Comparison of ENCODE assay signal across 9 cellular contexts in the genomic region with DNA sequence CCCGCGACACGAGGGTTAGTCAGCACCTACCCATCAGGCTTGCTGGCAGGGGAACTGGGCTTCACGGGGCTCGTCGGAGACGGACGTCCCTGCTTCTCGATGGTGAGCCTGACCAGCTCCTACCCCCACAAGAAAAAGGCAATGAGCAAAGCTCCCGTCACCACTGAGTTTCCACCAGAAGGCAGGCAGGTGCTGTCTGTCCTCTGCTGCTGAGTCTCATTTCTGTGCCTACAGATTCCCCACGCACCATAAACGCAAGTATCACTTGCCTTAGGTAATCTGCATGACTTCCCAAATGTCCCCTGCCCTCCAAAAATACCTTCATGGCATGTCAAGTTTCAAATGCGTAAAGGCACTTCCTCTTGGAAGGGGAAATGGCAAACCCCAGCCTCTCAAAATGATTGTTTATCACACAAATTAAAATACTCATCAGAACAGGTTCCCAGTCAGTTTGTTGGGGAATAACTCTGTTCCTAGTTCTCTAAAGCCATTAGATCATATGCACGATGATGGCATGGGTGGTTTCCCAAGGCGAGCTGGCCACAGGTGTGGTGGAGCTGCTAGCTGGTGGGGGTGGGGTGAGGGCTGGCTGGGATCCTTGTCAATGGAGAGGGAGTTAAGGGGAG.
DNase-seq lines count a peak whose midpoint lies in the region; ATAC-seq and TF ChIP-seq lines count a peak whose summit lies in the region.
"Had no signal": no experiment of that assay in that cellular context is flagged by ENCODE, and none has a peak within 500 bp of the region (broad histone marks: within the 10 kb centered on the region; RNA-seq: fewer than 3 reads in every experiment).

No MANE protein-coding gene starts in this region.

- no peaks in the 10 kb centered on the region for H3K27me3 ChIP-seq in skeletal muscle tissue (ENCODE audit: control insufficient read depth in 3 of 3, insufficient read depth in 3 of 3, low read length in 3 of 3)

- no peak for TF ChIP-seq CTCF in HEK293 (tag by site-specific recombination; IDR thresholded peaks at IDR 0.05)

- H3K27me3 Mint-ChIP-seq in T-helper 1 cell treated with Interleukin-12 subunit alpha and Interleukin-12 subunit beta and Interleukin-4 antibody, amounts not matched to agents 30 μg/mL and 1 μg/mL, for 36 hours (ENCODE audit: low read depth), result no peaks in the 10 kb centered on the region
- H3K27me3 Mint-ChIP-seq in activated T-helper 17 cell treated with anti-CD3 and anti-CD28 coated beads, Interleukin-2, amount 50 U/mL, for 72 hours, result no peaks in the 10 kb centered on the region

- H3K9me3 ChIP-seq in HEK293 (ENCODE audit: control insufficient read depth, insufficient read depth, low read depth, low read length), result no peaks in the 10 kb centered on the region
- H3K9me3 ChIP-seq in skeletal muscle tissue (ENCODE audit: control insufficient read depth in 3 of 3, low read length in 3 of 3), result no peaks in the 10 kb centered on the region

- CTCF ChIA-PET in HEK293 (lab: Yijun Ruan, JAX), result interaction anchor here (0.6 to 2.0 kb wide), 4 partner anchors 97 to 636 kb away, joined by 3 to 6 read pairs (median 4); partner anchors contain the start of gene RAPGEF1

- peak overlapping the region; percentile 81 for H3K27ac Mint-ChIP-seq in T-helper 1 cell treated with Interleukin-12 subunit alpha and Interleukin-12 subunit beta and Interleukin-4 antibody, amounts not matched to agents 30 μg/mL and 1 μg/mL, for 36 hours
- H3K27ac Mint-ChIP-seq in activated T-helper 17 cell treated with anti-CD3 and anti-CD28 coated beads, Interleukin-2, amount 50 U/mL, for 72 hours, result peak overlapping the region; percentile 95

- POLR2A ChIA-PET in HEK293 (lab: Yijun Ruan, JAX), result no interaction called here

- H3K4me1 ChIP-seq in HEK293 (ENCODE audit: control insufficient read depth, insufficient read depth, low read length) (peaks cover 3% of the 10 kb centered on the region; the same call in 1 of the 2 replicates), skeletal muscle tissue (ENCODE audit: control insufficient read depth in 3 of 3, insufficient read depth in 3 of 3, low read length in 3 of 3) (peaks cover 27 to 51% (median 49%) of the 10 kb centered on the region in 3 donors)

- H3K27ac ChIP-seq in HEK293 (ENCODE audit: extremely low read depth, low read depth, low read length) (no peak overlapping the region), skeletal muscle tissue (ENCODE audit: low read depth, low read length) (peak overlapping the region; percentile 87), caudate nucleus (ENCODE audit: low read depth, low read length) (no peak overlapping the region)

- H3K4me3 ChIP-seq in HEK293 (ENCODE audit: low read depth, low read length) (no peak overlapping the region), skeletal muscle tissue (ENCODE audit: low read length in 3 of 3) (peak overlapping the region in 1 of 3 donors; percentile 37)

- peak overlapping the region; percentile 25 to 38 (median 32) for H3K9ac ChIP-seq in skeletal muscle tissue (ENCODE audit: low read depth in 1 of 3, low read length in 3 of 3)

- peaks cover 0 to 13% of the 10 kb centered on the region in 2 experiments; a peak in 2 of 3 replicates for H3K36me3 ChIP-seq in HEK293 (ENCODE audit: control insufficient read depth in 2 of 2, insufficient read depth in 1 of 2, low read length in 2 of 2)
- H3K36me3 ChIP-seq in skeletal muscle tissue (ENCODE audit: control insufficient read depth in 3 of 3, insufficient read depth in 3 of 3, low read length in 3 of 3), result peaks cover 9 to 16% (median 12%) of the 10 kb centered on the region in 3 donors

- H3K36me3 Mint-ChIP-seq in T-helper 1 cell treated with Interleukin-12 subunit alpha and Interleukin-12 subunit beta and Interleukin-4 antibody, amounts not matched to agents 30 μg/mL and 1 μg/mL, for 36 hours (ENCODE audit: low read depth), result peaks cover 44% of the 10 kb centered on the region
- peaks cover 99% of the 10 kb centered on the region for H3K36me3 Mint-ChIP-seq in activated T-helper 17 cell treated with anti-CD3 and anti-CD28 coated beads, Interleukin-2, amount 50 U/mL, for 72 hours (ENCODE audit: low read depth)

- no peaks in the 10 kb centered on the region for H3K9me3 Mint-ChIP-seq in T-helper 1 cell treated with Interleukin-12 subunit alpha and Interleukin-12 subunit beta and Interleukin-4 antibody, amounts not matched to agents 30 μg/mL and 1 μg/mL, for 36 hours
- H3K9me3 Mint-ChIP-seq in activated T-helper 17 cell treated with anti-CD3 and anti-CD28 coated beads, Interleukin-2, amount 50 U/mL, for 72 hours, result no peaks in the 10 kb centered on the region

- no peak overlapping the region for H3K4me3 Mint-ChIP-seq in T-helper 1 cell treated with Interleukin-12 subunit alpha and Interleukin-12 subunit beta and Interleukin-4 antibody, amounts not matched to agents 30 μg/mL and 1 μg/mL, for 36 hours
- H3K4me3 Mint-ChIP-seq in activated T-helper 17 cell treated with anti-CD3 and anti-CD28 coated beads, Interleukin-2, amount 50 U/mL, for 72 hours, result peak overlapping the region; percentile 73

- peak; percentile 63 for ATAC-seq in activated T-helper 17 cell treated with anti-CD3 and anti-CD28 coated beads, Interleukin-2, amount 50 U/mL, for 72 hours (replicated peaks)

- no peak for DNase-seq in T-helper 1 cell
- no peak for DNase-seq in GOT3 (lab: John Stamatoyannopoulos, UW)
- DNase-seq in caudate nucleus (lab: John Stamatoyannopoulos, UW), result no peak
- no peak for DNase-seq in T-helper 9 cell
- DNase-seq: RPMI8226 had no signal

- H3K4me1 Mint-ChIP-seq in T-helper 1 cell treated with Interleukin-12 subunit alpha and Interleukin-12 subunit beta and Interleukin-4 antibody, amounts not matched to agents 30 μg/mL and 1 μg/mL, for 36 hours (ENCODE audit: low read depth), result peaks cover 52% of the 10 kb centered on the region
- peaks cover 29% of the 10 kb centered on the region for H3K4me1 Mint-ChIP-seq in activated T-helper 17 cell treated with anti-CD3 and anti-CD28 coated beads, Interleukin-2, amount 50 U/mL, for 72 hours

TF ChIP-seq in HEK293, 187 proteins besides CTCF, POLR2A, EP300 and RAD21:
- TF ChIP-seq ZNF558 (tag by site-specific recombination; IDR thresholded peaks at IDR 0.05), result no peak
- peak; percentile 79 for TF ChIP-seq SCRT2 (tag by site-specific recombination; IDR thresholded peaks at IDR 0.05)
